In genomic region chr12:52874573-52875435, GRCh38 we compare ENCODE assay signal across 1 cellular context.
TF ChIP-seq lines count a peak whose summit lies in the region.

No MANE protein-coding gene starts in this region.

TF ChIP-seq in SK-N-SH, 30 proteins besides CTCF, POLR2A, EP300 and RAD21 (continued from another document):
- TF ChIP-seq, protein P1, sequence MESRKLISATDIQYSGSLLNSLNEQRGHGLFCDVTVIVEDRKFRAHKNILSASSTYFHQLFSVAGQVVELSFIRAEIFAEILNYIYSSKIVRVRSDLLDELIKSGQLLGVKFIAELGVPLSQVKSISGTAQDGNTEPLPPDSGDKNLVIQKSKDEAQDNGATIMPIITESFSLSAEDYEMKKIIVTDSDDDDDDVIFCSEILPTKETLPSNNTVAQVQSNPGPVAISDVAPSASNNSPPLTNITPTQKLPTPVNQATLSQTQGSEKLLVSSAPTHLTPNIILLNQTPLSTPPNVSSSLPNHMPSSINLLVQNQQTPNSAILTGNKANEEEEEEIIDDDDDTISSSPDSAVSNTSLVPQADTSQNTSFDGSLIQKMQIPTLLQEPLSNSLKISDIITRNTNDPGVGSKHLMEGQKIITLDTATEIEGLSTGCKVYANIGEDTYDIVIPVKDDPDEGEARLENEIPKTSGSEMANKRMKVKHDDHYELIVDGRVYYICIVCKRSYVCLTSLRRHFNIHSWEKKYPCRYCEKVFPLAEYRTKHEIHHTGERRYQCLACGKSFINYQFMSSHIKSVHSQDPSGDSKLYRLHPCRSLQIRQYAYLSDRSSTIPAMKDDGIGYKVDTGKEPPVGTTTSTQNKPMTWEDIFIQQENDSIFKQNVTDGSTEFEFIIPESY (IDR thresholded peaks at IDR 0.05; ENCODE audit: borderline replicate concordance, low read depth), result no peak
- TF ChIP-seq MXI1 (IDR thresholded peaks at IDR 0.05; ENCODE audit: low read depth, low read length) (no peak), REST (IDR thresholded peaks at IDR 0.05; ENCODE audit: low read depth, low read length) (no peak), NFIC (IDR thresholded peaks at IDR 0.05; ENCODE audit: borderline replicate concordance) (no peak), FOSL2 (IDR thresholded peaks at IDR 0.05; ENCODE audit: borderline replicate concordance, low read depth) (no peak), CHD2 (IDR thresholded peaks at IDR 0.05; ENCODE audit: low read length, partially characterized antibody) (no peak), GABPA (IDR thresholded peaks at IDR 0.05; ENCODE audit: low read depth) (no peak)
- TF ChIP-seq, protein P2, sequence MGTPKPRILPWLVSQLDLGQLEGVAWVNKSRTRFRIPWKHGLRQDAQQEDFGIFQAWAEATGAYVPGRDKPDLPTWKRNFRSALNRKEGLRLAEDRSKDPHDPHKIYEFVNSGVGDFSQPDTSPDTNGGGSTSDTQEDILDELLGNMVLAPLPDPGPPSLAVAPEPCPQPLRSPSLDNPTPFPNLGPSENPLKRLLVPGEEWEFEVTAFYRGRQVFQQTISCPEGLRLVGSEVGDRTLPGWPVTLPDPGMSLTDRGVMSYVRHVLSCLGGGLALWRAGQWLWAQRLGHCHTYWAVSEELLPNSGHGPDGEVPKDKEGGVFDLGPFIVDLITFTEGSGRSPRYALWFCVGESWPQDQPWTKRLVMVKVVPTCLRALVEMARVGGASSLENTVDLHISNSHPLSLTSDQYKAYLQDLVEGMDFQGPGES (IDR thresholded peaks at IDR 0.05; ENCODE audit: low read depth, low read length), result no peak
